ENCODE assay signal across 25 cellular contexts in the genomic region with DNA sequence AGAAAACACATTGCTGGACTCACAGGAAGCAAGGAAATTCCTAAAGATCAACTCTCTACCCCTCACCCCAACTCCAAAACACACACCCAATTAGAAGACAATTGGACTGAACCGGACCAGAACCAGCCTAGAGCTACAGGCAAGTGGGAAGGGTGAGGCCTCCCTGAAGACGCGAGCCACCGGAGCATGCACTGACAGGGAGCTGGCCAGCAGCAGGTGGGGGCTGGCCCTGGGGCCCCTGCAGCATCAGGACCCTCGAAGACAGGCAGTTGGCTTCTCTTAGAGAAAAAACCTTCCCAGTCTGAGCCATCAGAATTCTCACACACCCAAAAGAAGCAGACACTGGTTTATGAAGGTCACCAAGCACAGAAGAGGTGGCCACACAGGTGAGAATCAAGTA.
"Had no signal": no experiment of that assay in that cellular context is flagged by ENCODE, and none has a peak within 500 bp of the region (broad histone marks: within the 10 kb centered on the region; RNA-seq: fewer than 3 reads in every experiment).

No MANE protein-coding gene starts in this region.

- H3K9me3 ChIP-seq: neutrophil, psoas muscle had no signal

- H3K36me3 ChIP-seq: ascending aorta, cardiac muscle cell, esophagus squamous epithelium, heart right ventricle, left ventricle myocardium inferior, neutrophil, ovary, upper lobe of left lung had no signal

- H3K4me3 ChIP-seq: ascending aorta, cardiac muscle cell, esophagus squamous epithelium, heart right ventricle, left ventricle myocardium inferior, ovary, psoas muscle, upper lobe of left lung had no signal

- H3K27me3 ChIP-seq: ascending aorta, cardiac muscle cell, esophagus squamous epithelium, heart right ventricle, neutrophil, ovary, upper lobe of left lung had no signal

- ATAC-seq: heart right ventricle, psoas muscle, SK-N-SH treated with all-trans-retinoic acid at 6 μM for 48 hours had no signal

- DNase-seq: activated CD4-positive, alpha-beta memory T cell treated with anti-CD3 and anti-CD28 coated beads, Interleukin-2, amount 10 ng/mL, durations not matched to agents 7 days and 5 days; activated CD4-positive, alpha-beta T cell treated with anti-CD3 and anti-CD28 coated beads, Interleukin-2, amount 10 ng/mL, durations not matched to agents 7 days and 5 days; activated CD4-positive, CD25-positive, alpha-beta regulatory T cell treated with anti-CD3 and anti-CD28 coated beads, Interleukin-2, amount 50 U/mL, for 72 hours; activated gamma-delta T cell; activated naive CD4-positive, alpha-beta T cell treated with anti-CD3 and anti-CD28 coated beads, Interleukin-2, amount 10 ng/mL, durations not matched to agents 7 days and 5 days; activated naive CD8-positive, alpha-beta T cell treated with anti-CD3 and anti-CD28 coated beads, Interleukin-2, amount 10 ng/mL, durations not matched to agents 7 days and 5 days; esophagus squamous epithelium; foreskin melanocyte; heart right ventricle; kidney glomerular epithelial cell; left ventricle myocardium inferior; mammary epithelial cell; naive B cell; nephron progenitor cell; ovary; psoas muscle; stimulated activated CD4-positive, alpha-beta T cell treated with anti-CD3 and anti-CD28 coated beads, Interleukin-15, amount 100 ng/mL, for 24 hours; stimulated activated naive CD4-positive, alpha-beta T cell treated with Interleukin-2 at 50 U/mL for 16 hours; T-helper 2 cell had no signal

- H3K27ac ChIP-seq: ascending aorta, cardiac muscle cell, epithelial cell of prostate, esophagus squamous epithelium, heart right ventricle, left ventricle myocardium inferior, neutrophil, ovary, psoas muscle, upper lobe of left lung had no signal

- H3K4me1 ChIP-seq: ascending aorta, esophagus squamous epithelium, heart right ventricle, left ventricle myocardium inferior, psoas muscle, upper lobe of left lung had no signal
